19 cellular contexts compared by ENCODE assay signal in genomic region chr6:50818673-50819072, GRCh38. TPM values are rescaled to one million over a fixed set of nuclear protein-coding genes. Genes with fewer than 3 reads are reported as not detected.
DNase-seq lines count a peak whose midpoint lies in the region; ATAC-seq, FAIRE-seq and TF ChIP-seq lines count a peak whose summit lies in the region.
"Had no signal": no experiment of that assay in that cellular context is flagged by ENCODE, and none has a peak within 500 bp of the region (broad histone marks: within the 10 kb centered on the region; RNA-seq: fewer than 3 reads in every experiment).

Gene TFAP2B, plus strand, starts transcription at chr6:50818871. Its CDS starts 21 bp downstream, at chr6:50818892.

- H3K4me3 Mint-ChIP-seq in nephron progenitor cell, result peak within 1 kb of the TSS; percentile 61
- H3K4me3 Mint-ChIP-seq: activated CD4-positive, alpha-beta memory T cell treated with anti-CD3 and anti-CD28 coated beads for 36 hours; dendritic cell treated with granulocyte-macrophage colony-stimulating factor and Interleukin-4, amounts not matched to agents 40 ng/mL and 50 ng/mL, for 4 days; stimulated activated naive CD8-positive, alpha-beta T cell treated with anti-CD3 and anti-CD28 coated beads, Interleukin-15, Interleukin-2, amounts not matched to agents 100 ng/mL and 50 ng/mL, for 24 hours had no signal

- peaks cover 7% of the 10 kb centered on the region for H3K9me3 Mint-ChIP-seq in nephron progenitor cell
- H3K9me3 Mint-ChIP-seq: activated CD4-positive, alpha-beta memory T cell treated with anti-CD3 and anti-CD28 coated beads for 36 hours; dendritic cell treated with granulocyte-macrophage colony-stimulating factor and Interleukin-4, amounts not matched to agents 40 ng/mL and 50 ng/mL, for 4 days; stimulated activated naive CD8-positive, alpha-beta T cell treated with anti-CD3 and anti-CD28 coated beads, Interleukin-15, Interleukin-2, amounts not matched to agents 100 ng/mL and 50 ng/mL, for 24 hours had no signal

- H3K4me1 Mint-ChIP-seq in nephron progenitor cell, result peaks cover 4% of the 10 kb centered on the region

- H3K27me3 ChIP-seq in ACC112 (ENCODE audit: insufficient read depth, low read length) (peaks cover 73% of the 10 kb centered on the region), SJCRH30 (no peaks in the 10 kb centered on the region), body of pancreas (peaks cover 3 to 47% of the 10 kb centered on the region in 2 donors)

- H3K9me3 ChIP-seq in SJCRH30 (replicated peaks), result no peaks in the 10 kb centered on the region
- no peaks in the 10 kb centered on the region for H3K9me3 ChIP-seq in body of pancreas
- H3K9me3 ChIP-seq: pancreas had no signal

- H2AFZ ChIP-seq in ACC112 (ENCODE audit: low read length, unreplicated experiment), result no peak within 1 kb of the TSS

- H3K27me3 Mint-ChIP-seq in nephron progenitor cell (ENCODE audit: low read depth, poor library complexity), result peaks cover 98% of the 10 kb centered on the region

- H3K4me3 ChIP-seq in ACC112 (ENCODE audit: low read depth, low read length) (peak within 1 kb of the TSS; percentile 9; the same call in 1 of the 2 replicates), SJCRH30 (peak within 1 kb of the TSS; percentile 66), body of pancreas (no peak within 1 kb of the TSS)

- H3K36me3 ChIP-seq in ACC112 (ENCODE audit: insufficient read depth, low read length) (no peaks in the 10 kb centered on the region), SJCRH30 (no peaks in the 10 kb centered on the region), body of pancreas (replicated peaks in 1 of 2; ENCODE audit: insufficient read depth in 1 of 2, low read depth in 2 of 2) (no peaks in the 10 kb centered on the region)
- H3K36me3 ChIP-seq: pancreas had no signal

- no peak for FAIRE-seq in RCC 7860 (lab: Jason Lieb, UNC)
- FAIRE-seq: H54, pancreas had no signal

- 5 to 12% methylated on average over 7 of the region's 7 CpGs for WGBS in body of pancreas, 2 donors

- H3K36me3 Mint-ChIP-seq in nephron progenitor cell (ENCODE audit: low read depth), result no peaks in the 10 kb centered on the region
- H3K36me3 Mint-ChIP-seq: activated CD4-positive, alpha-beta memory T cell treated with anti-CD3 and anti-CD28 coated beads for 36 hours had no signal

- H3K79me2 ChIP-seq in ACC112 (ENCODE audit: control insufficient read depth, insufficient read depth, low read length, unreplicated experiment), result no peaks in the 10 kb centered on the region

- no peak within 1 kb of the TSS for H3K27ac Mint-ChIP-seq in nephron progenitor cell
- H3K27ac Mint-ChIP-seq: activated CD4-positive, alpha-beta memory T cell treated with anti-CD3 and anti-CD28 coated beads for 36 hours; dendritic cell treated with granulocyte-macrophage colony-stimulating factor and Interleukin-4, amounts not matched to agents 40 ng/mL and 50 ng/mL, for 4 days; stimulated activated naive CD8-positive, alpha-beta T cell treated with anti-CD3 and anti-CD28 coated beads, Interleukin-15, Interleukin-2, amounts not matched to agents 100 ng/mL and 50 ng/mL, for 24 hours had no signal

- no peaks in the 10 kb centered on the region for H3K4me1 ChIP-seq in ACC112 (ENCODE audit: control insufficient read depth, insufficient read depth, low read length, unreplicated experiment)
- H3K4me1 ChIP-seq in SJCRH30, result peaks cover 3% of the 10 kb centered on the region; the same call in 1 of the 2 replicates
- H3K4me1 ChIP-seq in body of pancreas, result peaks cover 17% of the 10 kb centered on the region

- no peak for ATAC-seq in GM18873 (IDR thresholded peaks at IDR 0.05; ENCODE audit: low FRiP score, unreplicated experiment)
- no peak for ATAC-seq in body of pancreas
- ATAC-seq: activated naive CD4-positive, alpha-beta T cell treated with anti-CD3 and anti-CD28 coated beads, Interleukin-2, amount 50 U/mL, for 72 hours; pancreas had no signal

- H3K27ac ChIP-seq in ACC112 (ENCODE audit: low read depth, low read length) (no peak within 1 kb of the TSS), SJCRH30 (peak within 1 kb of the TSS; percentile 95), body of pancreas (no peak within 1 kb of the TSS)
- H3K27ac ChIP-seq: pancreas had no signal

- no peak for TF ChIP-seq POLR2A in body of pancreas (IDR thresholded peaks at IDR 0.05)

- DNase-seq in SJCRH30, result peak; percentile 53 to 71
- peak; percentile 67 for DNase-seq in fibroblast of gingiva (ENCODE audit: low read depth)
- DNase-seq in nephron progenitor cell, result no peak
- DNase-seq in body of pancreas, result no peak
- DNase-seq in medulla oblongata (ENCODE audit: extremely low spot score), result no peak
- no peak for DNase-seq in RCC 7860 (ENCODE audit: low spot score)
- DNase-seq: activated CD4-positive, alpha-beta memory T cell treated with anti-CD3 and anti-CD28 coated beads for 36 hours; NCI-H1694; pancreas; stimulated activated CD4-positive, alpha-beta T cell treated with anti-CD3 and anti-CD28 coated beads, Interleukin-2, amount 100 ng/mL, for 48 hours had no signal

- TF ChIP-seq CTCF in nephron progenitor cell (IDR thresholded peaks at IDR 0.05), result no peak
- no peak for TF ChIP-seq CTCF in body of pancreas (IDR thresholded peaks at IDR 0.05)

- intact Hi-C loops in body of pancreas (cut with DNase I), result no loop called here

RNA-seq across cellular contexts. Expression of gene TFAP2B, which starts in this region (rescaled TPM):
- total RNA-seq in SJCRH30 (2014; rRNA removed; shearing (Covaris generic)), result 14.0 and 16.7 TPM in 2 replicates
- total RNA-seq in body of pancreas, result not detected
- total RNA-seq: activated CD4-positive, alpha-beta memory T cell treated with anti-CD3 and anti-CD28 coated beads for 36 hours; activated naive CD4-positive, alpha-beta T cell treated with anti-CD3 and anti-CD28 coated beads, Interleukin-2, amount 50 U/mL, for 72 hours; G401; HT1080; pancreas; T-helper 1 cell treated with Interleukin-12 subunit alpha and Interleukin-12 subunit beta and Interleukin-4 antibody, amounts not matched to agents 30 ng/mL and 1 ng/mL, for 36 hours had no signal

Comparison
In these comparisons a context has a peak if more than half of its experiments do, and no peak if none do; other contexts are left out.
1. RNA of gene TFAP2B (total RNA-seq): 14.0 to 16.7 TPM in SJCRH30; not detected in body of pancreas; every median in the first group is over 10 times any median in the second.
2. H3K4me3 ChIP-seq: peak in ACC112 (single experiment) and SJCRH30 (single experiment); none in body of pancreas (0 of 2).
3. DNase-seq: peak in SJCRH30 (2 of 2) and fibroblast of gingiva (single experiment); none in nephron progenitor cell (single experiment), body of pancreas (0 of 4), medulla oblongata (single experiment) and RCC 7860 (single experiment).